ENCODE assay signal across 12 cellular contexts in the genomic region with DNA sequence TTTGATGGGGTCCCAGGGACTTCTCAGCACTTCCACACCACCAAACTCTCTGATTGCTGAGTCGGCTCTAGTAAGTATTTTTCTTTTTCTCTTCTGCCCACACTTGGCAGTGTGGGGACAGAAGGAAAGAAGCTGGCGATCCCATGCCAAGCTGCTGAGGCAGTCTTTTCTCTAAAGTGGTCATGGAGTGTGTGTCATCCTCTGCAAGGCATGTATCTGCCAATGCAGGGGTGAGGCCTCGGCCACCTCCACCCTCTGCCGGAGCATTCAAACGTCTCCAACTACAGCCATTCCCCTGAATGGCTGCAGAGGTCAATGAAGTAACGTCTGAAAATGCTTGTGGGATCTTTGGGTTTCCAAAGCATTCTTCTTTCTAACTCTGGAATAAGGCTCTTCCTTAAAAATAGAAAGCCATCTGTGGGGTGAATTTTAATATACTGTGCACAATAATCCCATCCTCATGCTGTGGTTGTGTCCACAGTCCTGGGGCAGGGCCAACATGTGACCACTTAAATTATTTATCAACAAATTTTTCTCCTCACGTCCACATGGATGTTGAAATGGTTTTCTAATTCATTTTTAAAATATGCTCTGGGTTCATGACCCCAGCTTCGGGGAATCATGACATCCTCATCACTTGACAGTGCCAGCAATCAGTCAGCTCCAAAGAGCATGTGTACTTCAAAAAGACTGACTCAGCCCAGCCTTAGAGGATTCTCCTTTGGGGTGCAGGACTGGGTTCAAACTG.
A peak's percentile ranks its signal among the peaks of the same experiment; 100 is the strongest.
DNase-seq lines count a peak whose midpoint lies in the region; ATAC-seq, FAIRE-seq and TF ChIP-seq lines count a peak whose summit lies in the region.
"Had no signal": no experiment of that assay in that cellular context is flagged by ENCODE, and none has a peak within 500 bp of the region (broad histone marks: within the 10 kb centered on the region; RNA-seq: fewer than 3 reads in every experiment).

No MANE protein-coding gene starts in this region.

- H2AFZ ChIP-seq in astrocyte (ENCODE audit: low read depth, low read length) = no peak overlapping the region
- H2AFZ ChIP-seq in hepatocyte = no peak overlapping the region

- peaks cover 51% of the 10 kb centered on the region for H3K4me1 Mint-ChIP-seq in activated CD4-positive, alpha-beta T cell treated with anti-CD3 and anti-CD28 coated beads, Interleukin-2, amount 10 ng/mL, durations not matched to agents 24 days and 14 days
- peaks cover 51% of the 10 kb centered on the region for H3K4me1 Mint-ChIP-seq in astrocyte (ENCODE audit: low read depth, unreplicated experiment)

- no peak for ATAC-seq in GM18505 (IDR thresholded peaks at IDR 0.05; ENCODE audit: unreplicated experiment)
- ATAC-seq: activated naive CD4-positive, alpha-beta T cell treated with anti-CD3 and anti-CD28 coated beads, Interleukin-2, amount 50 U/mL, for 72 hours had no signal

- H3K4me3 ChIP-seq in astrocyte (ENCODE audit: insufficient read depth, low read depth, low read length) (no peak overlapping the region), hepatocyte (no peak overlapping the region), HAP-1 (no peak overlapping the region)

- no peaks in the 10 kb centered on the region for H3K36me3 Mint-ChIP-seq in activated CD4-positive, alpha-beta T cell treated with anti-CD3 and anti-CD28 coated beads, Interleukin-2, amount 10 ng/mL, durations not matched to agents 24 days and 14 days (ENCODE audit: low read depth)
- H3K36me3 Mint-ChIP-seq in astrocyte (ENCODE audit: low read depth, unreplicated experiment) = no peaks in the 10 kb centered on the region

- H3K4me3 Mint-ChIP-seq in activated CD4-positive, alpha-beta T cell treated with anti-CD3 and anti-CD28 coated beads, Interleukin-2, amount 10 ng/mL, durations not matched to agents 24 days and 14 days = no peak overlapping the region
- H3K4me3 Mint-ChIP-seq in astrocyte (ENCODE audit: unreplicated experiment) = peak overlapping the region; percentile 63

- peak overlapping the region; percentile 91 for H3K27ac ChIP-seq in astrocyte (ENCODE audit: low read depth, low read length)
- peak overlapping the region; percentile 31 for H3K27ac ChIP-seq in hepatocyte

- no peak for TF ChIP-seq POLR2A in GM18505 (IDR thresholded peaks at IDR 0.05; ENCODE audit: borderline replicate concordance, extremely low read depth, insufficient read depth, insufficient read length)

- H3K27me3 Mint-ChIP-seq in activated CD4-positive, alpha-beta T cell treated with anti-CD3 and anti-CD28 coated beads, Interleukin-2, amount 10 ng/mL, durations not matched to agents 24 days and 14 days = peaks cover 2% of the 10 kb centered on the region
- H3K27me3 Mint-ChIP-seq in astrocyte (ENCODE audit: low read depth, unreplicated experiment) = no peaks in the 10 kb centered on the region

- intact Hi-C loops in activated CD4-positive, alpha-beta T cell treated with anti-CD3 and anti-CD28 coated beads, Interleukin-2, amount 10 ng/mL, durations not matched to agents 24 days and 14 days (cut with micrococcal nuclease) = no loop called here

- 73% methylated on average over 8 of the region's 8 CpGs for whole genome bisulfite sequencing in hepatocyte (ENCODE audit: low lambda C conversion rate, missing lambda C conversion rate)

- TF ChIP-seq CTCF in astrocyte (IDR thresholded peaks at IDR 0.05; ENCODE audit: insufficient read depth, low read depth, low read length) = peak; percentile 6
- no peak for TF ChIP-seq CTCF in hepatocyte (IDR thresholded peaks at IDR 0.05; ENCODE audit: poor library complexity)

- DNase-seq in activated CD4-positive, alpha-beta T cell treated with anti-CD3 and anti-CD28 coated beads, Interleukin-2, amount 10 ng/mL, durations not matched to agents 24 days and 14 days = no peak
- no peak for DNase-seq in activated CD4-positive, alpha-beta T cell treated with anti-CD3 and anti-CD28 coated beads, Interleukin-2, amount 50 U/mL, for 1 hour
- DNase-seq in astrocyte (ENCODE audit: low read depth) (peak; percentile 99), hepatocyte (ENCODE audit: low spot score) (no peak), superior temporal gyrus (ENCODE audit: extremely low spot score) (peak; percentile 29), NCI-H524 (lab: John Stamatoyannopoulos, UW) (no peak), HAP-1 (ENCODE audit: low spot score in 2 of 2) (no peak)
- DNase-seq: 8988T, NCI-H1694 treated with DMSO at 0.1 percent for 48 hours, T-helper 1 cell had no signal

- H3K9me3 Mint-ChIP-seq in activated CD4-positive, alpha-beta T cell treated with anti-CD3 and anti-CD28 coated beads, Interleukin-2, amount 10 ng/mL, durations not matched to agents 24 days and 14 days = peaks cover 9% of the 10 kb centered on the region
- H3K9me3 Mint-ChIP-seq in astrocyte (ENCODE audit: unreplicated experiment) = peaks cover 5% of the 10 kb centered on the region

- H3K4me2 ChIP-seq in astrocyte (ENCODE audit: low read length) (peak overlapping the region; percentile 46), hepatocyte (no peak overlapping the region)

- H3K27me3 ChIP-seq in astrocyte (ENCODE audit: insufficient read depth, low read length) (no peaks in the 10 kb centered on the region), hepatocyte (no peaks in the 10 kb centered on the region), HAP-1 (ENCODE audit: low read depth) (no peaks in the 10 kb centered on the region)

- peak overlapping the region; percentile 86 for H3K27ac Mint-ChIP-seq in activated CD4-positive, alpha-beta T cell treated with anti-CD3 and anti-CD28 coated beads, Interleukin-2, amount 10 ng/mL, durations not matched to agents 24 days and 14 days
- H3K27ac Mint-ChIP-seq in astrocyte (ENCODE audit: unreplicated experiment) = peak overlapping the region; percentile 98

- peak; percentile 79 for FAIRE-seq in astrocyte (lab: Jason Lieb, UNC)

- in situ Hi-C loops in HAP-1 (cut with MboI; ENCODE audit: low sequenced_read_pairs) = no loop called here

- peak overlapping the region; percentile 78 for H3K9ac ChIP-seq in astrocyte (ENCODE audit: low read length)

- no peaks in the 10 kb centered on the region for H3K36me3 ChIP-seq in astrocyte (ENCODE audit: insufficient read depth, low read length)
- H3K36me3 ChIP-seq in hepatocyte (replicated peaks; ENCODE audit: insufficient read depth, low read depth) = no peaks in the 10 kb centered on the region
- H3K36me3 ChIP-seq in HAP-1 (replicated peaks) = no peaks in the 10 kb centered on the region

- H3K9me3 ChIP-seq in astrocyte (ENCODE audit: insufficient read depth, low read depth, low read length) (no peaks in the 10 kb centered on the region), hepatocyte (ENCODE audit: low read depth) (no peaks in the 10 kb centered on the region), HAP-1 (no peaks in the 10 kb centered on the region)

- H3K9me2 ChIP-seq in hepatocyte (replicated peaks; ENCODE audit: insufficient read depth) = no peaks in the 10 kb centered on the region

- H4K20me1 ChIP-seq in astrocyte (ENCODE audit: insufficient read depth, low read length) = no peaks in the 10 kb centered on the region
- H4K20me1 ChIP-seq in hepatocyte (ENCODE audit: insufficient read depth, poor library complexity, severe bottlenecking) = no peaks in the 10 kb centered on the region

- H3K4me1 ChIP-seq in astrocyte (ENCODE audit: insufficient read depth, low read length) = peaks cover 49% of the 10 kb centered on the region
- peaks cover 7% of the 10 kb centered on the region for H3K4me1 ChIP-seq in hepatocyte (ENCODE audit: insufficient read depth)
- no peaks in the 10 kb centered on the region for H3K4me1 ChIP-seq in HAP-1

- H3K79me2 ChIP-seq in astrocyte (ENCODE audit: insufficient read depth, low read length) = no peaks in the 10 kb centered on the region
- H3K79me2 ChIP-seq in hepatocyte = no peaks in the 10 kb centered on the region

Comparison
In these comparisons a context has a peak if more than half of its experiments do, and no peak if none do; other contexts are left out.
1. DNase-seq: peak in astrocyte (single experiment) and superior temporal gyrus (single experiment); none in activated CD4-positive, alpha-beta T cell treated with anti-CD3 and anti-CD28 coated beads, Interleukin-2, amount 10 ng/mL, durations not matched to agents 24 days and 14 days (single experiment), activated CD4-positive, alpha-beta T cell treated with anti-CD3 and anti-CD28 coated beads, Interleukin-2, amount 50 U/mL, for 1 hour (single experiment), hepatocyte (single experiment), NCI-H524 (0 of 2) and HAP-1 (0 of 2).